8 cellular contexts compared by ENCODE assay signal in genomic region chr7:35038340-35038738, GRCh38. TPM values are rescaled to one million over a fixed set of nuclear protein-coding genes. Genes with fewer than 3 reads are reported as not detected.
DNase-seq lines count a peak whose midpoint lies in the region; ATAC-seq, FAIRE-seq and TF ChIP-seq lines count a peak whose summit lies in the region.

No MANE protein-coding gene starts in this region.

- H3K4me3 Mint-ChIP-seq in Calu3 (ENCODE audit: low read depth, unreplicated experiment): peak overlapping the region; percentile 73

- H3K27ac ChIP-seq in PC-9 (peak overlapping the region; percentile 58; the same call in 1 of the 2 replicates), endothelial cell of umbilical vein (ENCODE audit: insufficient read depth, low read depth, low read length) (peak overlapping the region; percentile 75), ovary (peak overlapping the region in 1 of 2 donors; percentile 89)

- dilution Hi-C loops in endothelial cell of umbilical vein (cut with MboI; ENCODE audit: extremely low pct_ligation_motif_present, low sequenced_read_pairs): no loop called here

- H3K4me3 ChIP-seq in PC-9 (peak overlapping the region; percentile 69), endothelial cell of umbilical vein (replicated peaks in 1 of 3; ENCODE audit: insufficient read depth in 1 of 3, low read depth in 1 of 3, low read length in 3 of 3) (peak overlapping the region; percentile 45 to 67 (median 66)), ovary (peak overlapping the region; percentile 72)

- TSS peak; percentile 80 for BruUV-seq in Calu3 (replicated peaks; lab: Mats Ljungman, UMichigan)
- BruUV-seq in PC-9 (replicated peaks; lab: Mats Ljungman, UMichigan): TSS peak; percentile 74
- no TSS peak for BruUV-seq in endothelial cell of umbilical vein (replicated peaks; lab: Mats Ljungman, UMichigan)

- H4K20me1 ChIP-seq in PC-9 (ENCODE audit: insufficient read depth): no peaks in the 10 kb centered on the region
- H4K20me1 ChIP-seq in endothelial cell of umbilical vein (replicated peaks; ENCODE audit: control insufficient read depth, extremely low read depth, insufficient read depth, low read length): no peaks in the 10 kb centered on the region

- H3K79me2 ChIP-seq in PC-9 (ENCODE audit: low read depth) (peaks cover 33% of the 10 kb centered on the region), endothelial cell of umbilical vein (ENCODE audit: control insufficient read depth, insufficient read depth, low read length) (peaks cover 30% of the 10 kb centered on the region)

- no peaks in the 10 kb centered on the region for H3K9me1 ChIP-seq in endothelial cell of umbilical vein (replicated peaks; ENCODE audit: control insufficient read depth, extremely low read depth, insufficient read depth, low read length)

- no peak for TF ChIP-seq EP300 in ovary (IDR thresholded peaks at IDR 0.05)

- DNase-seq in Calu3 (no peak), PC-9 (no peak), endothelial cell of umbilical vein (ENCODE audit: low read depth, low spot score) (no peak), ovary (no peak), GM20000 (ENCODE audit: low spot score) (no peak), hippocampal formation (lab: John Stamatoyannopoulos, UW) (no peak)

- no peaks in the 10 kb centered on the region for H3K27me3 ChIP-seq in PC-9 (ENCODE audit: insufficient read depth, low read depth)
- no peaks in the 10 kb centered on the region for H3K27me3 ChIP-seq in endothelial cell of umbilical vein (ENCODE audit: control insufficient read depth in 2 of 2, insufficient read depth in 2 of 2, low read length in 2 of 2)
- H3K27me3 ChIP-seq in ovary: no peaks in the 10 kb centered on the region

- H3K4me1 Mint-ChIP-seq in Calu3 (ENCODE audit: low read depth, unreplicated experiment): peaks cover 32% of the 10 kb centered on the region

- H3K4me2 ChIP-seq in PC-9 (peak overlapping the region; percentile 92), endothelial cell of umbilical vein (ENCODE audit: insufficient read depth, low read length) (peak overlapping the region; percentile 84)

- H3F3A ChIP-seq in PC-9 (ENCODE audit: insufficient read depth, low read depth): peaks cover 5% of the 10 kb centered on the region; the same call in 1 of the 2 replicates

- H3K9ac ChIP-seq in endothelial cell of umbilical vein (replicated peaks; ENCODE audit: extremely low read depth, insufficient read depth, low read length): peak overlapping the region; percentile 74

- peaks cover 27% of the 10 kb centered on the region for H3K4me1 ChIP-seq in PC-9 (replicated peaks; ENCODE audit: insufficient read depth)
- H3K4me1 ChIP-seq in endothelial cell of umbilical vein (ENCODE audit: control insufficient read depth, extremely low read depth, insufficient read depth, low read length): peaks cover 27% of the 10 kb centered on the region
- no peaks in the 10 kb centered on the region for H3K4me1 ChIP-seq in ovary (ENCODE audit: insufficient read depth)

- no peaks in the 10 kb centered on the region for H3K9me3 Mint-ChIP-seq in Calu3 (ENCODE audit: low read depth, unreplicated experiment)

- CTCF ChIA-PET in Calu3 (lab: Charles Lee) (interaction anchor here (1.0 to 1.2 kb wide), 2 partner anchors 46 to 147 kb away, joined by 3 to 5 read pairs; no protein-coding TSS in a partner anchor), PC-9 (lab: Charles Lee) (interaction anchor here (0.6 kb wide), 3 partner anchors 12 to 289 kb away, joined by 3 to 11 read pairs (median 7); no protein-coding TSS in a partner anchor), endothelial cell of umbilical vein (lab: Charles Lee) (interaction anchor here (0.7 to 1.0 kb wide), 2 partner anchors 13 to 38 kb away, joined by 3 to 5 read pairs; no protein-coding TSS in a partner anchor)

- H3K27me3 Mint-ChIP-seq in Calu3 (ENCODE audit: unreplicated experiment): peaks cover 11% of the 10 kb centered on the region

- H3K36me3 Mint-ChIP-seq in Calu3 (ENCODE audit: insufficient read depth, unreplicated experiment): peaks cover 34% of the 10 kb centered on the region

- H2AFZ ChIP-seq in PC-9 (peak overlapping the region; percentile 94), endothelial cell of umbilical vein (ENCODE audit: low read depth, low read length) (peak overlapping the region; percentile 94)

- ATAC-seq in GM21576 (IDR thresholded peaks at IDR 0.05; ENCODE audit: unreplicated experiment) (no peak), GM19351 (IDR thresholded peaks at IDR 0.05; ENCODE audit: unreplicated experiment) (no peak)

- intact Hi-C loops in Calu3 (cut with micrococcal nuclease; ENCODE audit: unreplicated experiment): loop anchor here (1.0 to 5.0 kb wide), 2 partner anchors 366 to 482 kb away; no protein-coding TSS in a partner anchor
- intact Hi-C loops in PC-9 (cut with micrococcal nuclease; ENCODE audit: unreplicated experiment): loop anchor here (5.0 to 10.0 kb wide), 3 partner anchors 91 to 1794 kb away; no protein-coding TSS in a partner anchor
- intact Hi-C loops in endothelial cell of umbilical vein (cut with micrococcal nuclease): loop anchor here (1.0 to 10.0 kb wide), 6 partner anchors 111 to 1356 kb away; no protein-coding TSS in a partner anchor
- intact Hi-C loops in ovary (cut with DNase I): loop anchor here in 1 of 4 donors (5.0 kb wide), 1 partner anchor 1269 kb away; no protein-coding TSS in a partner anchor

- TF ChIP-seq POLR2A in endothelial cell of umbilical vein (IDR thresholded peaks at IDR 0.05; ENCODE audit: low read depth, low read length): no peak
- TF ChIP-seq POLR2A in ovary (IDR thresholded peaks at IDR 0.05): no peak

- no peaks in the 10 kb centered on the region for H3K9me3 ChIP-seq in PC-9 (ENCODE audit: insufficient read depth, low read depth)
- H3K9me3 ChIP-seq in endothelial cell of umbilical vein (replicated peaks; ENCODE audit: control insufficient read depth, insufficient read depth, low read length): no peaks in the 10 kb centered on the region
- no peaks in the 10 kb centered on the region for H3K9me3 ChIP-seq in ovary

- POLR2A ChIA-PET in PC-9 (lab: Charles Lee; ENCODE audit: unreplicated experiment) (no interaction called here), endothelial cell of umbilical vein (lab: Charles Lee) (no interaction called here)

- H3K9me2 ChIP-seq in PC-9 (ENCODE audit: insufficient read depth): no peaks in the 10 kb centered on the region

- H3K27ac Mint-ChIP-seq in Calu3 (ENCODE audit: unreplicated experiment): peak overlapping the region; percentile 77

- 4 to 10% (median 9%) methylated on average over 8 of the region's 8 CpGs for WGBS in ovary, 3 donors

- FAIRE-seq in endothelial cell of umbilical vein (lab: Jason Lieb, UNC): peak; percentile 26

- H3K36me3 ChIP-seq in PC-9 (ENCODE audit: low read depth) (no peaks in the 10 kb centered on the region), endothelial cell of umbilical vein (ENCODE audit: control insufficient read depth in 2 of 2, extremely low read depth in 1 of 2, insufficient read depth in 2 of 2, low read length in 2 of 2) (no peaks in the 10 kb centered on the region), ovary (no peaks in the 10 kb centered on the region)

- TF ChIP-seq CTCF in Calu3 (IDR thresholded peaks at IDR 0.05; ENCODE audit: unreplicated experiment): no peak
- TF ChIP-seq CTCF in PC-9 (conservative IDR thresholded peaks at IDR 0.05): no peak
- no peak for TF ChIP-seq CTCF in endothelial cell of umbilical vein (IDR thresholded peaks at IDR 0.05; ENCODE audit: extremely low read depth in 1 of 2, insufficient read depth in 1 of 2, low read depth in 1 of 2, low read length in 2 of 2)
- no peak for TF ChIP-seq CTCF in ovary (IDR thresholded peaks at IDR 0.05)
- no peak for TF ChIP-seq CTCF in GM20000 (IDR thresholded peaks at IDR 0.05; ENCODE audit: extremely low read depth, missing control alignments)

TF ChIP-seq in endothelial cell of umbilical vein, 7 proteins besides CTCF, POLR2A, EP300 and RAD21:
- TF ChIP-seq EZH2 (IDR thresholded peaks at IDR 0.05; ENCODE audit: borderline replicate concordance, low read depth, low read length, severe bottlenecking) (no peak), MAX (IDR thresholded peaks at IDR 0.05; ENCODE audit: insufficient read depth, insufficient read length) (no peak), FOS (IDR thresholded peaks at IDR 0.05; ENCODE audit: borderline replicate concordance, insufficient read depth, low read length) (no peak), POLR2AphosphoS5 (IDR thresholded peaks at IDR 0.05; ENCODE audit: insufficient read depth, low read depth, low read length) (no peak), GATA2 (IDR thresholded peaks at IDR 0.05; ENCODE audit: insufficient read depth, insufficient read length, low read depth, low read length) (no peak), JUN (IDR thresholded peaks at IDR 0.05; ENCODE audit: borderline replicate concordance, insufficient read depth, insufficient read length, low read depth) (no peak), MYC (IDR thresholded peaks at IDR 0.05; ENCODE audit: low read depth, low read length) (no peak)

RNA-seq across cellular contexts. Expression of gene DPY19L1, which starts 1.1 kb away (rescaled TPM):
- total RNA-seq in Calu3 (2022) (88.1 and 90.4 TPM in 2 replicates), PC-9 (2021) (28.9 and 32.8 TPM in 2 replicates), endothelial cell of umbilical vein (53.1 and 60.7 TPM in 2 replicates), ovary (10 to 100 TPM; 10.5 to 32.7 (median 17.8) TPM)
- polyA plus RNA-seq in endothelial cell of umbilical vein (23.9 and 30.9 TPM in 2 replicates), ovary (10 to 100 TPM in 1 of 2 donors, 1 to 10 TPM in 1; 8.1 to 20.0 TPM)
- 23.7 and 23.8 TPM in 2 replicates for polyA plus RNA-seq in endothelial cell of umbilical vein (2011; cell fraction: cytosol; rRNA removed)
- polyA plus RNA-seq in endothelial cell of umbilical vein (2011; cell fraction: nucleus; rRNA removed): 20.5 and 30.7 TPM in 2 replicates
- 42.5 and 56.7 TPM in 2 replicates for polyA plus RNA-seq in endothelial cell of umbilical vein (2012)
- 47.5 and 54.2 TPM in 2 replicates for polyA minus RNA-seq in endothelial cell of umbilical vein
- polyA minus RNA-seq in endothelial cell of umbilical vein (2011; cell fraction: cytosol; rRNA and poly(A)+ RNA removed): 20.3 TPM
- polyA minus RNA-seq in endothelial cell of umbilical vein (2011; cell fraction: nucleus; rRNA and poly(A)+ RNA removed): 33.5 and 50.9 TPM in 2 replicates
